In genomic region chr4:186260504-186261448, GRCh38 we compare ENCODE assay signal across 1 cellular context.
TF ChIP-seq lines count a peak whose summit lies in the region.

No MANE protein-coding gene starts in this region.

TF ChIP-seq in HepG2, 621 proteins besides CTCF, POLR2A, EP300 and RAD21 (continued from another document and continues in another):
- TF ChIP-seq NFE2L2 (IDR thresholded peaks at IDR 0.05; ENCODE audit: low read length) = no peak
- no peak; the same call in 1 of the 2 replicates for TF ChIP-seq ZNF547 (CRISPR knock-in tag; IDR thresholded peaks at IDR 0.05)
- 0 out of 2 replicates have a peak, but pooled peaks have one; percentile 36 for TF ChIP-seq MTF1 (CRISPR knock-in tag; IDR thresholded peaks at IDR 0.05)
- TF ChIP-seq DR1 (CRISPR knock-in tag; IDR thresholded peaks at IDR 0.05) = peak; percentile 40; the same call in 1 of the 2 replicates
- TF ChIP-seq BCL6 (CRISPR knock-in tag; IDR thresholded peaks at IDR 0.05) = peak; percentile 25
- TF ChIP-seq, protein P1, sequence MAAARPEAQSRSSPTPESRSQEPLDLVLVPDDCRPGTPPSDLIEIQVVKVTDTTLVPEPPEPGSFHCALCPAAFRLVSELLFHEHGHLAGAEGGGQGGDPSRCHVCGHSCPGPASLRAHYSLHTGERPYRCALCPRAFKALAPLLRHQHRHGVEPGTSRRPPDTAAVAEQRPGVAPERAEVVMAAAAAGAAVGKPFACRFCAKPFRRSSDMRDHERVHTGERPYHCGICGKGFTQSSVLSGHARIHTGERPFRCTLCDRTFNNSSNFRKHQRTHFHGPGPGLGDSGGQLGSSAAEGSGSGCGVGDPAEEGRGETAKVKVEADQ (CRISPR knock-in tag; IDR thresholded peaks at IDR 0.05; ENCODE audit: borderline replicate concordance) = no peak
- TF ChIP-seq CAMTA2 (CRISPR knock-in tag; IDR thresholded peaks at IDR 0.05; ENCODE audit: borderline replicate concordance) = peak; percentile 87; the same call in 1 of the 2 replicates
- TF ChIP-seq, protein P2, sequence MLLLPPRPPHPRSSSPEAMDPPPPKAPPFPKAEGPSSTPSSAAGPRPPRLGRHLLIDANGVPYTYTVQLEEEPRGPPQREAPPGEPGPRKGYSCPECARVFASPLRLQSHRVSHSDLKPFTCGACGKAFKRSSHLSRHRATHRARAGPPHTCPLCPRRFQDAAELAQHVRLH (CRISPR knock-in tag; IDR thresholded peaks at IDR 0.05; ENCODE audit: borderline replicate concordance, low read depth) = peak; percentile 66; the same call in 1 of the 2 replicates
- TF ChIP-seq RCOR2 (CRISPR knock-in tag; IDR thresholded peaks at IDR 0.05) = peak; percentile 64
- TF ChIP-seq SIX4 (CRISPR knock-in tag; IDR thresholded peaks at IDR 0.05) = peak; percentile 10; the same call in 1 of the 2 replicates
- TF ChIP-seq ZNF615 (CRISPR knock-in tag; IDR thresholded peaks at IDR 0.05; ENCODE audit: borderline replicate concordance) = no peak
- TF ChIP-seq HNF1B (CRISPR knock-in tag; IDR thresholded peaks at IDR 0.05) = peak; percentile 68; the same call in 1 of the 2 replicates
- no peak for TF ChIP-seq SOX13 (IDR thresholded peaks at IDR 0.05)
- TF ChIP-seq SOX13 (CRISPR knock-in tag; conservative IDR thresholded peaks at IDR 0.05 in 1 of 2, IDR thresholded peaks at IDR 0.05 in 1 of 2) = peak; percentile 5 to 63; a peak in 1 of 4 replicates
- TF ChIP-seq CEBPG (CRISPR knock-in tag; IDR thresholded peaks at IDR 0.05) = peak; percentile 44; the same call in 1 of the 2 replicates
- TF ChIP-seq HDAC2 (CRISPR knock-in tag; IDR thresholded peaks at IDR 0.05) = peak; percentile 82; the same call in 1 of the 2 replicates
- no peak for TF ChIP-seq ZNF503 (CRISPR knock-in tag; IDR thresholded peaks at IDR 0.05)
- TF ChIP-seq IKZF1 (IDR thresholded peaks at IDR 0.05) = no peak
- TF ChIP-seq ARNT (IDR thresholded peaks at IDR 0.05) = no peak
- peak; percentile 88 for TF ChIP-seq ONECUT2 (CRISPR knock-in tag; IDR thresholded peaks at IDR 0.05)
- TF ChIP-seq GATAD2A (CRISPR knock-in tag; IDR thresholded peaks at IDR 0.05) = peak; percentile 65
- TF ChIP-seq TCF12 (IDR thresholded peaks at IDR 0.05) = no peak
- peak; percentile 65; the same call in 1 of the 2 replicates for TF ChIP-seq TCF12 (CRISPR knock-in tag; IDR thresholded peaks at IDR 0.05)
- TF ChIP-seq ZBTB42 (CRISPR knock-in tag; IDR thresholded peaks at IDR 0.05) = peak; percentile 91; the same call in 1 of the 2 replicates
- no peak for TF ChIP-seq ATF6 (CRISPR knock-in tag; conservative IDR thresholded peaks at IDR 0.05)
- TF ChIP-seq ZNF607 (CRISPR knock-in tag; IDR thresholded peaks at IDR 0.05; ENCODE audit: borderline replicate concordance) = peak; percentile 85; the same call in 1 of the 2 replicates
- peak; percentile 58 for TF ChIP-seq ZNF770 (CRISPR knock-in tag; IDR thresholded peaks at IDR 0.05)
- TF ChIP-seq PAF1 (CRISPR knock-in tag; IDR thresholded peaks at IDR 0.05) = no peak
- TF ChIP-seq POGZ (CRISPR knock-in tag; IDR thresholded peaks at IDR 0.05) = peak; percentile 72
- no peak for TF ChIP-seq GLMP (CRISPR knock-in tag; IDR thresholded peaks at IDR 0.05; ENCODE audit: borderline replicate concordance)
- no peak for TF ChIP-seq AKNA (CRISPR knock-in tag; IDR thresholded peaks at IDR 0.05; ENCODE audit: borderline replicate concordance)
- peak; percentile 79; the same call in 1 of the 2 replicates for TF ChIP-seq ZNF30 (CRISPR knock-in tag; IDR thresholded peaks at IDR 0.05)
- peak; percentile 39; the same call in 1 of the 2 replicates for TF ChIP-seq ZSCAN9 (CRISPR knock-in tag; IDR thresholded peaks at IDR 0.05; ENCODE audit: borderline replicate concordance)
- peak; percentile 21; the same call in 1 of the 2 replicates for TF ChIP-seq TCF7 (IDR thresholded peaks at IDR 0.05; ENCODE audit: low read depth)
- no peak for TF ChIP-seq RAD51 (IDR thresholded peaks at IDR 0.05; ENCODE audit: borderline replicate concordance)
- TF ChIP-seq ZNF501 (CRISPR knock-in tag; IDR thresholded peaks at IDR 0.05) = peak; percentile 24
- TF ChIP-seq, protein P3, sequence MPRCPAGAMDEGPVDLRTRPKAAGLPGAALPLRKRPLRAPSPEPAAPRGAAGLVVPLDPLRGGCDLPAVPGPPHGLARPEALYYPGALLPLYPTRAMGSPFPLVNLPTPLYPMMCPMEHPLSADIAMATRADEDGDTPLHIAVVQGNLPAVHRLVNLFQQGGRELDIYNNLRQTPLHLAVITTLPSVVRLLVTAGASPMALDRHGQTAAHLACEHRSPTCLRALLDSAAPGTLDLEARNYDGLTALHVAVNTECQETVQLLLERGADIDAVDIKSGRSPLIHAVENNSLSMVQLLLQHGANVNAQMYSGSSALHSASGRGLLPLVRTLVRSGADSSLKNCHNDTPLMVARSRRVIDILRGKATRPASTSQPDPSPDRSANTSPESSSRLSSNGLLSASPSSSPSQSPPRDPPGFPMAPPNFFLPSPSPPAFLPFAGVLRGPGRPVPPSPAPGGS (CRISPR knock-in tag; IDR thresholded peaks at IDR 0.05) = peak; percentile 84
- peak; percentile 57; the same call in 1 of the 2 replicates for TF ChIP-seq DPF2 (CRISPR knock-in tag; IDR thresholded peaks at IDR 0.05; ENCODE audit: borderline replicate concordance, low read depth)
- peak; percentile 80; the same call in 1 of the 2 replicates for TF ChIP-seq NR1H2 (CRISPR knock-in tag; IDR thresholded peaks at IDR 0.05; ENCODE audit: borderline replicate concordance, low read depth)
- peak; percentile 9; the same call in 1 of the 2 replicates for TF ChIP-seq ZNF773 (CRISPR knock-in tag; IDR thresholded peaks at IDR 0.05; ENCODE audit: borderline replicate concordance)
- TF ChIP-seq ZNF484 (CRISPR knock-in tag; IDR thresholded peaks at IDR 0.05; ENCODE audit: borderline replicate concordance, low read depth) = peak; percentile 64; the same call in 1 of the 2 replicates
- TF ChIP-seq ZNF766 (CRISPR knock-in tag; IDR thresholded peaks at IDR 0.05; ENCODE audit: borderline replicate concordance) = peak; percentile 72; the same call in 1 of the 2 replicates
- peak; percentile 89 for TF ChIP-seq SRF (IDR thresholded peaks at IDR 0.05; ENCODE audit: low read depth, low read length)
- TF ChIP-seq ZNF317 (CRISPR knock-in tag; IDR thresholded peaks at IDR 0.05) = peak; percentile 52; the same call in 1 of the 2 replicates
- 0 out of 2 replicates have a peak, but pooled peaks have one; percentile 33 for TF ChIP-seq PLSCR1 (CRISPR knock-in tag; IDR thresholded peaks at IDR 0.05; ENCODE audit: borderline replicate concordance)
- TF ChIP-seq ZNF282 (IDR thresholded peaks at IDR 0.05; ENCODE audit: partially characterized antibody) = no peak
- no peak for TF ChIP-seq CC2D1A (CRISPR knock-in tag; IDR thresholded peaks at IDR 0.05)
- TF ChIP-seq ZNF614 (CRISPR knock-in tag; IDR thresholded peaks at IDR 0.05; ENCODE audit: borderline replicate concordance) = no peak; the same call in 1 of the 2 replicates
- TF ChIP-seq MTA3 (CRISPR knock-in tag; IDR thresholded peaks at IDR 0.05) = no peak
